9 cellular contexts compared by ENCODE assay signal in the genomic region with DNA sequence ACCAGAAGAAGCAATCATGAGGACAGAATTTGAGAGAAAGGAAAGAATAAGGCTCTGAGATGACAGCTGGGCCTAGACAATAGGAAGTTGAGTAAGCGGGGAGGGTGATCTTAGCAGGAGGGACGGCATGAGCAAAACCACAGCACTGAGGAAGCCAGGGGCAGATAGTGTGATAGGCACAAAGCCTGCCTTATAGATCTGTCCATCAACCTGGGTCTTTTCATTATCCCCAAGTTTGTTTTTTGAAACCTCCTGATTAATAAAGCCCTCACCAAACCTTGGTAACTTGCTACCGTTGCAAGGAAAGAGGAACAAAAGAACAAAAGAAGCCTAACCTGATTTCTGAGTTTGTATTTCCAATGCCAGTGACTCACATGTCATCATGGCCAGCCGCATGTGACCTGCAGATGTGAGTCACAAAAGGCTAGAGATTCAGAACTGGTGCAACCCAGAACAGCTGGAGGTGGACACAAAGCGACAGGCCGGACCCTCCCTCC. TPM values are rescaled to one million over a fixed set of nuclear protein-coding genes. Genes with fewer than 3 reads are reported as not detected.
DNase-seq lines count a peak whose midpoint lies in the region; ATAC-seq and TF ChIP-seq lines count a peak whose summit lies in the region.
"Had no signal": no experiment of that assay in that cellular context is flagged by ENCODE, and none has a peak within 500 bp of the region (broad histone marks: within the 10 kb centered on the region; RNA-seq: fewer than 3 reads in every experiment).

No MANE protein-coding gene starts in this region.

- H3K27ac Mint-ChIP-seq in dendritic cell treated with granulocyte-macrophage colony-stimulating factor and Interleukin-4, amounts not matched to agents 40 ng/mL and 50 ng/mL, for 4 days, result peak overlapping the region; percentile 65
- peak overlapping the region; percentile 17 for H3K27ac Mint-ChIP-seq in nephron progenitor cell

- peaks cover 25% of the 10 kb centered on the region for H3K4me1 Mint-ChIP-seq in dendritic cell treated with granulocyte-macrophage colony-stimulating factor and Interleukin-4, amounts not matched to agents 40 ng/mL and 50 ng/mL, for 4 days (ENCODE audit: low read depth)
- H3K4me1 Mint-ChIP-seq in nephron progenitor cell, result peaks cover 28% of the 10 kb centered on the region

- H3K4me3 Mint-ChIP-seq in dendritic cell treated with granulocyte-macrophage colony-stimulating factor and Interleukin-4, amounts not matched to agents 40 ng/mL and 50 ng/mL, for 4 days, result no peak overlapping the region
- no peak overlapping the region for H3K4me3 Mint-ChIP-seq in nephron progenitor cell

- no peaks in the 10 kb centered on the region for H3K36me3 Mint-ChIP-seq in dendritic cell treated with granulocyte-macrophage colony-stimulating factor and Interleukin-4, amounts not matched to agents 40 ng/mL and 50 ng/mL, for 4 days (ENCODE audit: low read depth)
- H3K36me3 Mint-ChIP-seq in nephron progenitor cell (ENCODE audit: low read depth), result no peaks in the 10 kb centered on the region

- intact Hi-C loops in dendritic cell treated with granulocyte-macrophage colony-stimulating factor and Interleukin-4, amounts not matched to agents 40 ng/mL and 50 ng/mL, for 4 days (cut with micrococcal nuclease), result no loop called here

- ATAC-seq in left lobe of liver (no peak), HG03045 (IDR thresholded peaks at IDR 0.05; ENCODE audit: unreplicated experiment) (no peak)

- H3K27me3 Mint-ChIP-seq in dendritic cell treated with granulocyte-macrophage colony-stimulating factor and Interleukin-4, amounts not matched to agents 40 ng/mL and 50 ng/mL, for 4 days, result no peaks in the 10 kb centered on the region
- H3K27me3 Mint-ChIP-seq in nephron progenitor cell (ENCODE audit: low read depth, poor library complexity), result no peaks in the 10 kb centered on the region

- no peak for TF ChIP-seq CTCF in nephron progenitor cell (IDR thresholded peaks at IDR 0.05)

- no peaks in the 10 kb centered on the region for H3K9me3 Mint-ChIP-seq in dendritic cell treated with granulocyte-macrophage colony-stimulating factor and Interleukin-4, amounts not matched to agents 40 ng/mL and 50 ng/mL, for 4 days
- no peaks in the 10 kb centered on the region for H3K9me3 Mint-ChIP-seq in nephron progenitor cell

- in situ Hi-C loops in Caki2 (cut with HindIII; ENCODE audit: low pct_unique_long_range_greater_than_20kb, low sequenced_read_pairs), result no loop called here

- DNase-seq in Caki2 (ENCODE audit: low read depth) (peak; percentile 69), MV-4-11 (lab: John Stamatoyannopoulos, UW) (peak; percentile 93), nephron progenitor cell (no peak), DMS153 treated with DMSO at 0.1 percent for 48 hours (lab: John Stamatoyannopoulos, UW; ENCODE audit: unreplicated experiment) (no peak), left lobe of liver (ENCODE audit: low spot score) (no peak)
- DNase-seq in stimulated activated CD4-positive, alpha-beta T cell treated with anti-CD3 and anti-CD28 coated beads, Interleukin-15, amount 100 ng/mL, for 24 hours, result no peak
- DNase-seq: activated CD4-positive, alpha-beta T cell treated with anti-CD3 and anti-CD28 coated beads, Interleukin-2, amount 50 U/mL, for 1 hour had no signal

RNA-seq across cellular contexts. Expression of a gene that starts 55.7 kb away (rescaled TPM):
- total RNA-seq in Caki2 (2014; rRNA removed; shearing (Covaris generic); ENCODE audit: low replicate concordance), result 1.4 and 1.6 TPM in 2 replicates
- total RNA-seq in left lobe of liver, result 29.6 TPM

Comparison
In these comparisons a context has a peak if more than half of its experiments do, and no peak if none do; other contexts are left out.
1. DNase-seq: peak in Caki2 (single experiment) and MV-4-11 (single experiment); none in nephron progenitor cell (single experiment), DMS153 treated with DMSO at 0.1 percent for 48 hours (single experiment), left lobe of liver (single experiment) and stimulated activated CD4-positive, alpha-beta T cell treated with anti-CD3 and anti-CD28 coated beads, Interleukin-15, amount 100 ng/mL, for 24 hours (single experiment).
2. RNA of a gene that starts 55.7 kb away (total RNA-seq): 29.6 TPM in left lobe of liver (single experiment); 1.4 to 1.6 TPM in Caki2; every median in the first group is over 10 times any median in the second.